Comparison of ENCODE assay signal across 23 cellular contexts in genomic region chr15:85523530-85523929, GRCh38.
"Had no signal": no experiment of that assay in that cellular context is flagged by ENCODE, and none has a peak within 500 bp of the region (broad histone marks: within the 10 kb centered on the region; RNA-seq: fewer than 3 reads in every experiment).

No MANE protein-coding gene starts in this region.

- ATAC-seq: activated CD4-positive, alpha-beta T cell treated with anti-CD3 and anti-CD28 coated beads for 36 hours; activated CD8-positive, alpha-beta memory T cell treated with anti-CD3 and anti-CD28 coated beads, Interleukin-2, amount 10 ng/mL, durations not matched to agents 7 days and 5 days; heart left ventricle; left colon; SK-N-SH treated with all-trans-retinoic acid at 6 μM for 48 hours had no signal

- H3K27me3 Mint-ChIP-seq: activated B cell treated with CpG ODN at 0.5 μM for 24 hours; activated CD4-positive, alpha-beta T cell treated with anti-CD3 and anti-CD28 coated beads for 36 hours; activated CD8-positive, alpha-beta memory T cell treated with anti-CD3 and anti-CD28 coated beads, Interleukin-2, amount 10 ng/mL, durations not matched to agents 7 days and 5 days; brain; naive B cell; progenitor cell of endocrine pancreas had no signal

- H3K4me3 Mint-ChIP-seq: activated B cell treated with CpG ODN at 0.5 μM for 24 hours; activated CD4-positive, alpha-beta T cell treated with anti-CD3 and anti-CD28 coated beads for 36 hours; activated CD8-positive, alpha-beta memory T cell treated with anti-CD3 and anti-CD28 coated beads, Interleukin-2, amount 10 ng/mL, durations not matched to agents 7 days and 5 days; activated naive CD4-positive, alpha-beta T cell treated with anti-CD3 and anti-CD28 coated beads for 36 hours; brain; neural progenitor cell had no signal

- H3K9me3 Mint-ChIP-seq: activated B cell treated with CpG ODN at 0.5 μM for 24 hours; activated naive CD4-positive, alpha-beta T cell treated with anti-CD3 and anti-CD28 coated beads for 36 hours; brain; naive B cell; neural progenitor cell had no signal

- H3K27ac Mint-ChIP-seq: activated B cell treated with CpG ODN at 0.5 μM for 24 hours; activated CD4-positive, alpha-beta T cell treated with anti-CD3 and anti-CD28 coated beads for 36 hours; activated naive CD4-positive, alpha-beta T cell treated with anti-CD3 and anti-CD28 coated beads for 36 hours; neural progenitor cell; progenitor cell of endocrine pancreas had no signal

- H3K27ac ChIP-seq: epithelial cell of prostate, neural progenitor cell, sigmoid colon, upper lobe of left lung had no signal

- H3K9me3 ChIP-seq: heart left ventricle, sigmoid colon, upper lobe of left lung had no signal

- H3K4me3 ChIP-seq: heart left ventricle, neural progenitor cell, sigmoid colon, smooth muscle cell, upper lobe of left lung had no signal

- H3K36me3 ChIP-seq: neural progenitor cell, sigmoid colon had no signal

- H3K27me3 ChIP-seq: heart left ventricle, neural progenitor cell, sigmoid colon, upper lobe of left lung had no signal

- H3K4me1 ChIP-seq: neural progenitor cell had no signal

- DNase-seq: activated B cell treated with CpG ODN at 0.5 μM for 24 hours; activated CD4-positive, alpha-beta T cell treated with anti-CD3 and anti-CD28 coated beads for 36 hours; activated CD4-positive, alpha-beta T cell treated with anti-CD3 and anti-CD28 coated beads, Interleukin-2, amount 50 U/mL, for 4 hours; activated CD8-positive, alpha-beta memory T cell treated with anti-CD3 and anti-CD28 coated beads, Interleukin-2, amount 10 ng/mL, durations not matched to agents 7 days and 5 days; activated effector memory CD4-positive, alpha-beta T cell treated with Interleukin-2 at 50 U/mL for 16 hours; activated naive CD4-positive, alpha-beta T cell treated with anti-CD3 and anti-CD28 coated beads for 36 hours; activated T-cell treated with anti-CD3 and anti-CD28 coated beads for 4 hours; aorta; heart left ventricle; left colon; mesendoderm; naive B cell; retina; sigmoid colon; stimulated activated CD4-positive, alpha-beta T cell treated with anti-CD3 and anti-CD28 coated beads, Interleukin-15, amount 100 ng/mL, for 24 hours; stimulated activated naive CD4-positive, alpha-beta T cell; upper lobe of left lung had no signal
